22 cellular contexts compared by ENCODE assay signal in genomic region chr4:157564771-157565170, GRCh38.
DNase-seq lines count a peak whose midpoint lies in the region; ATAC-seq, FAIRE-seq and TF ChIP-seq lines count a peak whose summit lies in the region.
"Had no signal": no experiment of that assay in that cellular context is flagged by ENCODE, and none has a peak within 500 bp of the region (broad histone marks: within the 10 kb centered on the region; RNA-seq: fewer than 3 reads in every experiment).

No MANE protein-coding gene starts in this region.

- dilution Hi-C loops in mammary epithelial cell (cut with HindIII; ENCODE audit: low sequenced_read_pairs), result no loop called here

- H3K27ac ChIP-seq in HepG2 (ENCODE audit: extremely low read length, insufficient read depth, low read length) (no peak overlapping the region), right lobe of liver (no peak overlapping the region), mammary epithelial cell (ENCODE audit: insufficient read depth, low read depth, low read length) (no peak overlapping the region), foreskin keratinocyte (no peak overlapping the region), smooth muscle cell (ENCODE audit: low read depth) (no peak overlapping the region)
- H3K27ac ChIP-seq: BLaER1, SK-N-MC had no signal

- DNase-seq in HepG2 (ENCODE audit: low spot score) (no peak), right lobe of liver (no peak), mammary epithelial cell (peak; percentile 51), foreskin keratinocyte (peak; percentile 50 to 76), smooth muscle cell (lab: John Stamatoyannopoulos, UW; ENCODE audit: unreplicated experiment) (no peak), activated gamma-delta T cell treated with Interleukin-2 at 50 U/mL for 16 hours (no peak), OCI-M2 (lab: John Stamatoyannopoulos, UW; ENCODE audit: unreplicated experiment) (no peak)
- DNase-seq: CD4-positive, CD25-positive, alpha-beta regulatory T cell; DMS153; DND-41; H9; KG1; MM.1S; NCI-H2029; NCI-H2227 treated with DMSO at 0.1 percent for 48 hours; NCI-H526 treated with DMSO at 0.1 percent for 48 hours; SIG-M5 had no signal

- no peaks in the 10 kb centered on the region for H3K27me3 ChIP-seq in HepG2 (ENCODE audit: control insufficient read depth in 1 of 2, insufficient read depth in 2 of 2, low read length in 2 of 2)
- no peaks in the 10 kb centered on the region for H3K27me3 ChIP-seq in right lobe of liver
- H3K27me3 ChIP-seq in mammary epithelial cell (ENCODE audit: insufficient read depth, low read length), result no peaks in the 10 kb centered on the region
- no peaks in the 10 kb centered on the region for H3K27me3 ChIP-seq in foreskin keratinocyte
- H3K27me3 ChIP-seq in smooth muscle cell (ENCODE audit: low read depth), result no peaks in the 10 kb centered on the region
- H3K27me3 ChIP-seq: BLaER1 had no signal

- H3F3A ChIP-seq in smooth muscle cell (ENCODE audit: low read depth), result no peaks in the 10 kb centered on the region

- POLR2A ChIA-PET in HepG2 (lab: Yijun Ruan, JAX), result no interaction called here

- TF ChIP-seq RAD21 in HepG2 (CRISPR knock-in tag; IDR thresholded peaks at IDR 0.05), result no peak

- intact Hi-C loops in HepG2 (cut with micrococcal nuclease; ENCODE audit: unreplicated experiment), result no loop called here
- intact Hi-C loops in right lobe of liver (cut with DNase I), result no loop called here
- intact Hi-C loops in mammary epithelial cell (cut with micrococcal nuclease), result no loop called here

- H3K9me3 ChIP-seq in HepG2 (ENCODE audit: low read length), result no peaks in the 10 kb centered on the region
- H3K9me3 ChIP-seq in right lobe of liver, result no peaks in the 10 kb centered on the region
- no peaks in the 10 kb centered on the region for H3K9me3 ChIP-seq in mammary epithelial cell (replicated peaks; ENCODE audit: insufficient read depth, low read length)
- H3K9me3 ChIP-seq in smooth muscle cell (replicated peaks; ENCODE audit: low read depth), result no peaks in the 10 kb centered on the region
- H3K9me3 ChIP-seq: BLaER1 had no signal

- H3K36me3 ChIP-seq in HepG2 (replicated peaks in 1 of 2; ENCODE audit: control insufficient read depth in 1 of 2, insufficient read depth in 2 of 2, low read length in 2 of 2) (no peaks in the 10 kb centered on the region), right lobe of liver (no peaks in the 10 kb centered on the region), mammary epithelial cell (ENCODE audit: insufficient read depth, low read length) (no peaks in the 10 kb centered on the region), smooth muscle cell (ENCODE audit: low read depth) (no peaks in the 10 kb centered on the region)
- H3K36me3 ChIP-seq: BLaER1 had no signal

- no peaks in the 10 kb centered on the region for H4K20me1 ChIP-seq in HepG2 (ENCODE audit: insufficient read depth, low read length)
- no peaks in the 10 kb centered on the region for H4K20me1 ChIP-seq in mammary epithelial cell (ENCODE audit: insufficient read depth, low read length)
- H4K20me1 ChIP-seq in smooth muscle cell (ENCODE audit: low read depth), result no peaks in the 10 kb centered on the region
- H4K20me1 ChIP-seq: BLaER1 had no signal

- H3K79me2 ChIP-seq in HepG2 (ENCODE audit: insufficient read depth, low read length), result no peaks in the 10 kb centered on the region
- H3K79me2 ChIP-seq in mammary epithelial cell (ENCODE audit: insufficient read depth, low read length), result no peaks in the 10 kb centered on the region
- H3K79me2 ChIP-seq in smooth muscle cell (ENCODE audit: low read depth), result no peaks in the 10 kb centered on the region

- BruUV-seq in HepG2 (replicated peaks; lab: Mats Ljungman, UMichigan) (no TSS peak), mammary epithelial cell (replicated peaks; lab: Mats Ljungman, UMichigan) (no TSS peak)

- CTCF ChIA-PET in HepG2 (lab: Yijun Ruan, JAX; ENCODE audit: low intra/inter-chr PET ratio, low total read pairs) (no interaction called here), mammary epithelial cell (lab: Charles Lee; ENCODE audit: low non-redundant PET) (no interaction called here)

- H3K9ac ChIP-seq in HepG2 (ENCODE audit: insufficient read depth, low read depth, low read length) (no peak overlapping the region), mammary epithelial cell (ENCODE audit: insufficient read depth, low read length) (no peak overlapping the region), smooth muscle cell (ENCODE audit: low read depth) (no peak overlapping the region)
- H3K9ac ChIP-seq: BLaER1 had no signal

- H3K4me2 ChIP-seq in HepG2 (ENCODE audit: low read depth, low read length) (no peak overlapping the region), mammary epithelial cell (ENCODE audit: insufficient read depth, low read depth, low read length) (peak overlapping the region; percentile 44), smooth muscle cell (no peak overlapping the region)
- H3K4me2 ChIP-seq: BLaER1 had no signal

- TF ChIP-seq POLR2A in HepG2 (IDR thresholded peaks at IDR 0.05; ENCODE audit: insufficient read depth in 1 of 2, low read depth in 2 of 2, low read length in 2 of 2) (no peak), right lobe of liver (IDR thresholded peaks at IDR 0.05) (no peak)

- H3K4me1 ChIP-seq in HepG2 (ENCODE audit: insufficient read depth, low read length) (no peaks in the 10 kb centered on the region), right lobe of liver (no peaks in the 10 kb centered on the region), mammary epithelial cell (ENCODE audit: insufficient read depth, low read length) (peaks cover 11% of the 10 kb centered on the region), foreskin keratinocyte (peaks cover 7% of the 10 kb centered on the region), smooth muscle cell (ENCODE audit: low read depth) (no peaks in the 10 kb centered on the region)
- H3K4me1 ChIP-seq: BLaER1 had no signal

- TF ChIP-seq EP300 in HepG2 (IDR thresholded peaks at IDR 0.05; ENCODE audit: low read depth in 2 of 2, low read length in 2 of 2), result no peak
- TF ChIP-seq EP300 in HepG2 (CRISPR knock-in tag; IDR thresholded peaks at IDR 0.05; ENCODE audit: borderline replicate concordance), result no peak

- WGBS in HepG2 (ENCODE audit: low lambda C conversion rate), result 5% methylated on average over 2 of the region's 2 CpGs
- 57% methylated on average over 2 of the region's 2 CpGs for WGBS in right lobe of liver (ENCODE audit: insufficient coverage, low coverage, low lambda C conversion rate, missing lambda C conversion rate)
- WGBS in mammary epithelial cell (ENCODE audit: low coverage, missing lambda C conversion rate), result 4% methylated on average over 2 of the region's 2 CpGs
- 77% methylated on average over 2 of the region's 2 CpGs for WGBS in smooth muscle cell (ENCODE audit: low lambda C conversion rate)

- ATAC-seq in HepG2 (no peak), right lobe of liver (no peak), foreskin keratinocyte (peak; percentile 72), GM19463 (IDR thresholded peaks at IDR 0.05; ENCODE audit: unreplicated experiment) (no peak)
- ATAC-seq: Panc1 had no signal

- no peak overlapping the region for H2AFZ ChIP-seq in HepG2 (ENCODE audit: low read length)
- peak overlapping the region; percentile 64 for H2AFZ ChIP-seq in mammary epithelial cell (ENCODE audit: low read depth, low read length)
- no peak overlapping the region for H2AFZ ChIP-seq in smooth muscle cell (ENCODE audit: low read depth)

- TF ChIP-seq CTCF in HepG2 (CRISPR knock-in tag; IDR thresholded peaks at IDR 0.05), result no peak
- no peak for TF ChIP-seq CTCF in right lobe of liver (IDR thresholded peaks at IDR 0.05)
- no peak for TF ChIP-seq CTCF in mammary epithelial cell (conservative IDR thresholded peaks at IDR 0.05 in 1 of 2, IDR thresholded peaks at IDR 0.05 in 1 of 2; ENCODE audit: extremely low read depth in 1 of 2, insufficient read depth in 1 of 2, low read depth in 1 of 2, low read length in 2 of 2)
- TF ChIP-seq CTCF in foreskin keratinocyte (conservative IDR thresholded peaks at IDR 0.05), result no peak
- no peak for TF ChIP-seq CTCF in smooth muscle cell (IDR thresholded peaks at IDR 0.05; ENCODE audit: borderline replicate concordance, insufficient read depth, poor library complexity, severe bottlenecking)

- in situ Hi-C loops in HepG2 (cut with HindIII; ENCODE audit: extremely low pct_ligation_motif_present, low pct_unique_long_range_greater_than_20kb), result no loop called here
- in situ Hi-C loops in mammary epithelial cell (cut with MboI; ENCODE audit: low sequenced_read_pairs in 2 of 2), result no loop called here

- no peak overlapping the region for H3K4me3 ChIP-seq in HepG2 (replicated peaks in 1 of 3; ENCODE audit: insufficient read depth in 1 of 3, low read depth in 2 of 3, low read length in 3 of 3)
- no peak overlapping the region for H3K4me3 ChIP-seq in right lobe of liver
- no peak overlapping the region for H3K4me3 ChIP-seq in mammary epithelial cell (replicated peaks in 1 of 3; ENCODE audit: insufficient read depth in 1 of 3, low read depth in 2 of 3, low read length in 3 of 3)
- no peak overlapping the region for H3K4me3 ChIP-seq in smooth muscle cell
- H3K4me3 ChIP-seq: BLaER1, SK-N-MC had no signal

- no peak for FAIRE-seq in HepG2 (lab: Jason Lieb, UNC)
- FAIRE-seq: GM19239 had no signal

TF ChIP-seq in HepG2, 621 proteins besides CTCF, POLR2A, EP300 and RAD21 (continues in another document):
- TF ChIP-seq ZNF354B (CRISPR knock-in tag; IDR thresholded peaks at IDR 0.05) (no peak), MAFK (conservative IDR thresholded peaks at IDR 0.05 in 1 of 2, IDR thresholded peaks at IDR 0.05 in 1 of 2; ENCODE audit: low read length in 2 of 2) (peak; percentile 87 to 95), PHF21A (CRISPR knock-in tag; IDR thresholded peaks at IDR 0.05) (no peak), TERF1 (CRISPR knock-in tag; IDR thresholded peaks at IDR 0.05) (no peak), JUN (CRISPR knock-in tag; IDR thresholded peaks at IDR 0.05) (no peak), JDP2 (CRISPR knock-in tag; IDR thresholded peaks at IDR 0.05; ENCODE audit: borderline replicate concordance) (no peak), ZNF143 (CRISPR knock-in tag; IDR thresholded peaks at IDR 0.05) (no peak), ZNF737 (CRISPR knock-in tag; IDR thresholded peaks at IDR 0.05; ENCODE audit: borderline replicate concordance) (no peak), SOX6 (IDR thresholded peaks at IDR 0.05) (no peak), SOX6 (CRISPR knock-in tag; IDR thresholded peaks at IDR 0.05) (no peak), ZNF672 (CRISPR knock-in tag; IDR thresholded peaks at IDR 0.05) (no peak), CAMTA2 (CRISPR knock-in tag; IDR thresholded peaks at IDR 0.05; ENCODE audit: borderline replicate concordance) (no peak), ZNF317 (CRISPR knock-in tag; IDR thresholded peaks at IDR 0.05) (no peak)

Comparison
In these comparisons a context has a peak if more than half of its experiments do, and no peak if none do; other contexts are left out.
1. DNase-seq: peak in mammary epithelial cell (single experiment) and foreskin keratinocyte (2 of 2); none in HepG2 (single experiment), right lobe of liver (0 of 3), smooth muscle cell (single experiment), activated gamma-delta T cell treated with Interleukin-2 at 50 U/mL for 16 hours (single experiment) and OCI-M2 (single experiment).